In the genomic region with DNA sequence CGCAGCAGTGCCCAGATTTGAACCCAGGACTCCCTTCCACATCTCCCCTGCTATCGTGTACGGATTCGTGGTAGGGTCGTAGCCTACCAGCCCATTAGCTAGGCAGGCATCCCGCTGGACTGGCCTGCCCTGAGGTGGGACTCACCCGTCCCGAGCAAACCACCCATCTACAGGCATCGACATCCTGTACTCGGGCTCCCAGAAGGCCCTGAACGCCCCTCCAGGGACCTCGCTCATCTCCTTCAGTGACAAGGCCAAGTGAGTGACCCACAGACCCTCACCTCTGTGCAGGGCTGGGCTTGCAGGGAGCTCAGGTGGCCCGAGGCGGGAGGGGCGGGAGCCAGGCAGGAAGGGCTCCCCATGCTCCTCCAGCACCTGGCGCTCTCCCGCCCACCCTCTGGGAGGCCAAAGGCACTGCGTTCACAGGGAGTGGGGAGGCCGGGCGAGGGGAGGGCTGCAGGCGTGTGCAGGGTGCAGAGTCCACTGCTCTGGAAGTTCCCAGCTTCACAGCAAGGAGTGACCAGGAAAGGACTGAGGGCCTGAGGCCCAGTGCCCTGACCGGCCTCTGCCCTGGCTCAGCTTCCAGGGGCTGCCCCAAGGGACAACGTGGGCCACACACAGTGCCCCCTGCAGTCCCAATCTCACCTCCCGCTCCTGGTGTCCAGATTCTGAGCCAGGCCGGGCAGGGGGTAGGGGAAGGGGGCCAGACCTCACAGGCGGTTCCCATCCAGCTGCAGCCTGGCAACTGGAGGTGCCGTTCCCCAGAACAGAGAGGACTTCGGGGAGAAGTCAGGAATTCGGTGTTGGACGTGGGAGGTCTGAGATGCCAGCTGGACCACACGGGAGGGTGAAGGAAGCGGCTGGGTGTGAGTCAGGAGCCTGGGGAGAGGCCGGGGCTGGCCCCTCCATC, we compare ENCODE assay signal across 1 cellular context.
TF ChIP-seq lines count a peak whose summit lies in the region.

No MANE protein-coding gene starts in this region.

TF ChIP-seq in HepG2, 621 proteins besides CTCF, POLR2A, EP300 and RAD21 (continued from another document):
- TF ChIP-seq, protein P1, sequence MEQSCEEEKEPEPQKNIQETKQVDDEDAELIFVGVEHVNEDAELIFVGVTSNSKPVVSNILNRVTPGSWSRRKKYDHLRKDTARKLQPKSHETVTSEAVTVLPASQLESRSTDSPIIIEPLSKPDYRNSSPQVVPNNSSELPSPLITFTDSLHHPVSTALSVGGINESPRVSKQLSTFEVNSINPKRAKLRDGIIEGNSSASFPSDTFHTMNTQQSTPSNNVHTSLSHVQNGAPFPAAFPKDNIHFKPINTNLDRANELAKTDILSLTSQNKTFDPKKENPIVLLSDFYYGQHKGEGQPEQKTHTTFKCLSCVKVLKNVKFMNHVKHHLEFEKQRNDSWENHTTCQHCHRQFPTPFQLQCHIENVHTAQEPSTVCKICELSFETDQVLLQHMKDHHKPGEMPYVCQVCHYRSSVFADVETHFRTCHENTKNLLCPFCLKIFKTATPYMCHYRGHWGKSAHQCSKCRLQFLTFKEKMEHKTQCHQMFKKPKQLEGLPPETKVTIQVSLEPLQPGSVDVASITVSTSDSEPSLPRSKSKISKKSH (CRISPR knock-in tag; IDR thresholded peaks at IDR 0.05; ENCODE audit: borderline replicate concordance) = peak; percentile 66; the same call in 1 of the 2 replicates
- TF ChIP-seq ZNF646 (CRISPR knock-in tag; IDR thresholded peaks at IDR 0.05) (no peak), ZNF430 (CRISPR knock-in tag; IDR thresholded peaks at IDR 0.05) (peak; percentile 88), NKX3-1 (CRISPR knock-in tag; IDR thresholded peaks at IDR 0.05) (no peak; the same call in 1 of the 2 replicates), MAFF (IDR thresholded peaks at IDR 0.05; ENCODE audit: low read depth, low read length) (no peak), NCOA1 (CRISPR knock-in tag; IDR thresholded peaks at IDR 0.05) (peak; percentile 73; the same call in 1 of the 2 replicates), ZNF768 (CRISPR knock-in tag; IDR thresholded peaks at IDR 0.05) (peak; percentile 79; the same call in 1 of the 2 replicates), TARDBP (CRISPR knock-in tag; IDR thresholded peaks at IDR 0.05) (peak; percentile 98), ZUFSP (CRISPR knock-in tag; IDR thresholded peaks at IDR 0.05; ENCODE audit: borderline replicate concordance) (no peak), TOE1 (CRISPR knock-in tag; IDR thresholded peaks at IDR 0.05) (no peak), ZNF235 (CRISPR knock-in tag; IDR thresholded peaks at IDR 0.05; ENCODE audit: borderline replicate concordance) (no peak), SAP130 (CRISPR knock-in tag; IDR thresholded peaks at IDR 0.05; ENCODE audit: low read depth) (peak; percentile 94), ZNF44 (CRISPR knock-in tag; IDR thresholded peaks at IDR 0.05) (peak; percentile 78), SSRP1 (CRISPR knock-in tag; IDR thresholded peaks at IDR 0.05) (peak; percentile 81; the same call in 1 of the 2 replicates), MXD1 (CRISPR knock-in tag; IDR thresholded peaks at IDR 0.05) (peak; percentile 65; the same call in 1 of the 2 replicates), ZNF619 (CRISPR knock-in tag; IDR thresholded peaks at IDR 0.05) (peak; percentile 91), ZNF605 (CRISPR knock-in tag; IDR thresholded peaks at IDR 0.05) (peak; percentile 88), POLR2G (IDR thresholded peaks at IDR 0.05; ENCODE audit: low read depth, low read length) (peak; percentile 89), MTA3 (CRISPR knock-in tag; IDR thresholded peaks at IDR 0.05) (no peak), SRF (IDR thresholded peaks at IDR 0.05; ENCODE audit: low read depth, low read length) (no peak), ZFP82 (CRISPR knock-in tag; IDR thresholded peaks at IDR 0.05; ENCODE audit: borderline replicate concordance) (peak; percentile 38; the same call in 1 of the 2 replicates), MAX (IDR thresholded peaks at IDR 0.05) (peak; percentile 98), ZC3H13 (CRISPR knock-in tag; IDR thresholded peaks at IDR 0.05) (no peak), MXD4 (CRISPR knock-in tag; IDR thresholded peaks at IDR 0.05) (peak; percentile 88), POLR2AphosphoS5 (IDR thresholded peaks at IDR 0.05; ENCODE audit: low read depth, low read length) (peak; percentile 60), ZNF552 (CRISPR knock-in tag; IDR thresholded peaks at IDR 0.05; ENCODE audit: borderline replicate concordance) (peak; percentile 88; the same call in 1 of the 2 replicates), ZBTB38 (CRISPR knock-in tag; IDR thresholded peaks at IDR 0.05) (peak; percentile 100), MAFK (conservative IDR thresholded peaks at IDR 0.05 in 1 of 2, IDR thresholded peaks at IDR 0.05 in 1 of 2; ENCODE audit: low read length in 2 of 2) (no peak), XBP1 (CRISPR knock-in tag; IDR thresholded peaks at IDR 0.05) (no peak), ZNF737 (CRISPR knock-in tag; IDR thresholded peaks at IDR 0.05; ENCODE audit: borderline replicate concordance) (no peak), NRL (CRISPR knock-in tag; IDR thresholded peaks at IDR 0.05; ENCODE audit: borderline replicate concordance) (peak; percentile 16; the same call in 1 of the 2 replicates)
- TF ChIP-seq, protein P2, sequence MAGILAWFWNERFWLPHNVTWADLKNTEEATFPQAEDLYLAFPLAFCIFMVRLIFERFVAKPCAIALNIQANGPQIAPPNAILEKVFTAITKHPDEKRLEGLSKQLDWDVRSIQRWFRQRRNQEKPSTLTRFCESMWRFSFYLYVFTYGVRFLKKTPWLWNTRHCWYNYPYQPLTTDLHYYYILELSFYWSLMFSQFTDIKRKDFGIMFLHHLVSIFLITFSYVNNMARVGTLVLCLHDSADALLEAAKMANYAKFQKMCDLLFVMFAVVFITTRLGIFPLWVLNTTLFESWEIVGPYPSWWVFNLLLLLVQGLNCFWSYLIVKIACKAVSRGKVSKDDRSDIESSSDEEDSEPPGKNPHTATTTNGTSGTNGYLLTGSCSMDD (CRISPR knock-in tag; IDR thresholded peaks at IDR 0.05) = no peak
- TF ChIP-seq, protein P3, sequence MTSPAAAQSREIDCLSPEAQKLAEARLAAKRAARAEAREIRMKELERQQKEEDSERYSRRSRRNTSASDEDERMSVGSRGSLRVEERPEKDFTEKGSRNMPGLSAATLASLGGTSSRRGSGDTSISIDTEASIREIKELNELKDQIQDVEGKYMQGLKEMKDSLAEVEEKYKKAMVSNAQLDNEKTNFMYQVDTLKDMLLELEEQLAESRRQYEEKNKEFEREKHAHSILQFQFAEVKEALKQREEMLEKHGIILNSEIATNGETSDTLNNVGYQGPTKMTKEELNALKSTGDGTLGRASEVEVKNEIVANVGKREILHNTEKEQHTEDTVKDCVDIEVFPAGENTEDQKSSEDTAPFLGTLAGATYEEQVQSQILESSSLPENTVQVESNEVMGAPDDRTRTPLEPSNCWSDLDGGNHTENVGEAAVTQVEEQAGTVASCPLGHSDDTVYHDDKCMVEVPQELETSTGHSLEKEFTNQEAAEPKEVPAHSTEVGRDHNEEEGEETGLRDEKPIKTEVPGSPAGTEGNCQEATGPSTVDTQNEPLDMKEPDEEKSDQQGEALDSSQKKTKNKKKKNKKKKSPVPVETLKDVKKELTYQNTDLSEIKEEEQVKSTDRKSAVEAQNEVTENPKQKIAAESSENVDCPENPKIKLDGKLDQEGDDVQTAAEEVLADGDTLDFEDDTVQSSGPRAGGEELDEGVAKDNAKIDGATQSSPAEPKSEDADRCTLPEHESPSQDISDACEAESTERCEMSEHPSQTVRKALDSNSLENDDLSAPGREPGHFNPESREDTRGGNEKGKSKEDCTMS (CRISPR knock-in tag; conservative IDR thresholded peaks at IDR 0.05) = no peak
- TF ChIP-seq, protein P4, sequence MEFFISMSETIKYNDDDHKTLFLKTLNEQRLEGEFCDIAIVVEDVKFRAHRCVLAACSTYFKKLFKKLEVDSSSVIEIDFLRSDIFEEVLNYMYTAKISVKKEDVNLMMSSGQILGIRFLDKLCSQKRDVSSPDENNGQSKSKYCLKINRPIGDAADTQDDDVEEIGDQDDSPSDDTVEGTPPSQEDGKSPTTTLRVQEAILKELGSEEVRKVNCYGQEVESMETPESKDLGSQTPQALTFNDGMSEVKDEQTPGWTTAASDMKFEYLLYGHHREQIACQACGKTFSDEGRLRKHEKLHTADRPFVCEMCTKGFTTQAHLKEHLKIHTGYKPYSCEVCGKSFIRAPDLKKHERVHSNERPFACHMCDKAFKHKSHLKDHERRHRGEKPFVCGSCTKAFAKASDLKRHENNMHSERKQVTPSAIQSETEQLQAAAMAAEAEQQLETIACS (CRISPR knock-in tag; IDR thresholded peaks at IDR 0.05) = no peak
- TF ChIP-seq, protein P5, sequence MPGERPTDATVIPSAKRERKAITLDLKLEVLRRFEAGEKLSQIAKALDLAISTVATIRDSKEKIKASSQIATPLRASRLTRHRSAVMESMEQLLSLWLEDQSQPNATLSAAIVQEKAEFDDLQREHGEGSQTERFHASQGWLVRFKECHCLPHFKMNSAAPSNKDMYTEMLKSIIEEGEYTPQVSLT (CRISPR knock-in tag; IDR thresholded peaks at IDR 0.05; ENCODE audit: borderline replicate concordance, low read depth) = no peak
- TF ChIP-seq, protein P6, sequence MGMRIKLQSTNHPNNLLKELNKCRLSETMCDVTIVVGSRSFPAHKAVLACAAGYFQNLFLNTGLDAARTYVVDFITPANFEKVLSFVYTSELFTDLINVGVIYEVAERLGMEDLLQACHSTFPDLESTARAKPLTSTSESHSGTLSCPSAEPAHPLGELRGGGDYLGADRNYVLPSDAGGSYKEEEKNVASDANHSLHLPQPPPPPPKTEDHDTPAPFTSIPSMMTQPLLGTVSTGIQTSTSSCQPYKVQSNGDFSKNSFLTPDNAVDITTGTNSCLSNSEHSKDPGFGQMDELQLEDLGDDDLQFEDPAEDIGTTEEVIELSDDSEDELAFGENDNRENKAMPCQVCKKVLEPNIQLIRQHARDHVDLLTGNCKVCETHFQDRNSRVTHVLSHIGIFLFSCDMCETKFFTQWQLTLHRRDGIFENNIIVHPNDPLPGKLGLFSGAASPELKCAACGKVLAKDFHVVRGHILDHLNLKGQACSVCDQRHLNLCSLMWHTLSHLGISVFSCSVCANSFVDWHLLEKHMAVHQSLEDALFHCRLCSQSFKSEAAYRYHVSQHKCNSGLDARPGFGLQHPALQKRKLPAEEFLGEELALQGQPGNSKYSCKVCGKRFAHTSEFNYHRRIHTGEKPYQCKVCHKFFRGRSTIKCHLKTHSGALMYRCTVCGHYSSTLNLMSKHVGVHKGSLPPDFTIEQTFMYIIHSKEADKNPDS (CRISPR knock-in tag; IDR thresholded peaks at IDR 0.05) = peak; percentile 80
- TF ChIP-seq, protein P7, sequence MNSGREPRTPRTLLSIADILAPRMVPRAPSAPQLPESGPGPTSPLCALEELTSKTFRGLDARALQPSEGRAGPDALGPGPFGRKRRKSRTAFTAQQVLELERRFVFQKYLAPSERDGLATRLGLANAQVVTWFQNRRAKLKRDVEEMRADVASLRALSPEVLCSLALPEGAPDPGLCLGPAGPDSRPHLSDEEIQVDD (CRISPR knock-in tag; IDR thresholded peaks at IDR 0.05; ENCODE audit: borderline replicate concordance) = no peak; the same call in 1 of the 2 replicates
